ENCODE assay signal across 16 cellular contexts in the genomic region with DNA sequence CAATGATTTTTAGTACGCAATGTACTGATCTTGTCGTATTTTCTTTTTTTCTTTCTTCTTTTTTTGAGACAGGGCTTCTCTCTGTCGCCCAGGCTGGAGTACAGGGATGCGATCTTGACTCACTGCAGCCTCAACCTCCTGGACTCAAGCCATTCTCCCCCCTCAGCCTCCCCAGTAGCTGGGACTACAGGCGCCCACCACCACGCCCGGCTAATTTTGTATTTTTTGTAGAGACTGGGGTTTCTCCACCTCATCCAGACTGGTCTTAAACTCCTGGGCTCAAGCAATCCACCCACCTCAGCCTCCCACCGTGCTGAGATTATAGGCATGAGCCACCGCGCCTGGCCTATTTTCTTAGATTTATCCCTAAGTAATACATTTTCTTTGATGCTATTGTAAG. TPM values are rescaled to one million over a fixed set of nuclear protein-coding genes. Genes with fewer than 3 reads are reported as not detected.
A peak's percentile ranks its signal among the peaks of the same experiment; 100 is the strongest.
DNase-seq lines count a peak whose midpoint lies in the region; ATAC-seq, FAIRE-seq and TF ChIP-seq lines count a peak whose summit lies in the region.
"Had no signal": no experiment of that assay in that cellular context is flagged by ENCODE, and none has a peak within 500 bp of the region (broad histone marks: within the 10 kb centered on the region; RNA-seq: fewer than 3 reads in every experiment).

No MANE protein-coding gene starts in this region.

- no peak for DNase-seq in IMR-90
- DNase-seq in astrocyte (ENCODE audit: low read depth): no peak
- DNase-seq in lower leg skin (ENCODE audit: low spot score in 2 of 2): peak; percentile 12 to 83
- DNase-seq in smooth muscle cell (lab: John Stamatoyannopoulos, UW; ENCODE audit: unreplicated experiment): no peak
- no peak for DNase-seq in D341Med (ENCODE audit: low spot score)
- no peak for DNase-seq in NCI-H128 (lab: John Stamatoyannopoulos, UW; ENCODE audit: unreplicated experiment)
- no peak for DNase-seq in NCI-H1694 treated with DMSO at 0.1 percent for 48 hours (lab: John Stamatoyannopoulos, UW)
- no peak for DNase-seq in NCI-H187 (lab: John Stamatoyannopoulos, UW)
- DNase-seq: activated CD4-positive, CD25-positive, alpha-beta regulatory T cell treated with anti-CD3 and anti-CD28 coated beads, Interleukin-2, amount 50 U/mL, for 72 hours; central memory CD4-positive, alpha-beta T cell; NCI-H1092 treated with DMSO at 0.1 percent for 48 hours; pancreas; SJCRH30 had no signal

- H2BK5ac ChIP-seq in IMR-90 (ENCODE audit: low read depth, low read length, poor library complexity, severe bottlenecking): peak overlapping the region; percentile 97

- H3K14ac ChIP-seq in IMR-90 (replicated peaks; ENCODE audit: low read depth, low read length): peak overlapping the region; percentile 46

- no peak overlapping the region for H3K4me3 Mint-ChIP-seq in astrocyte (ENCODE audit: unreplicated experiment)
- H3K4me3 Mint-ChIP-seq: T-helper 2 cell treated with Interferon-gamma antibody and Interleukin-4, amounts not matched to agents 5 μg/mL and 100 μg/mL, for 36 hours had no signal

- H2AFZ ChIP-seq in IMR-90 (replicated peaks; ENCODE audit: low read length, poor library complexity) (no peak overlapping the region), astrocyte (ENCODE audit: low read depth, low read length) (no peak overlapping the region), smooth muscle cell (ENCODE audit: low read depth) (no peak overlapping the region)

- TF ChIP-seq POLR2A in IMR-90 (IDR thresholded peaks at IDR 0.05; ENCODE audit: low read depth, low read length) (no peak), lower leg skin (IDR thresholded peaks at IDR 0.05) (no peak)

- peak overlapping the region; percentile 22; the same call in 1 of the 2 replicates for H3K18ac ChIP-seq in IMR-90 (ENCODE audit: low read depth, low read length)

- H3K9me3 Mint-ChIP-seq in astrocyte (ENCODE audit: unreplicated experiment): peaks cover 5% of the 10 kb centered on the region

- H2BK120ac ChIP-seq in IMR-90 (ENCODE audit: low read depth, low read length): peak overlapping the region; percentile 93

- peaks cover 5 to 64% of the 10 kb centered on the region in 2 experiments; a peak in 3 of 4 replicates for H3K79me1 ChIP-seq in IMR-90 (ENCODE audit: low read depth in 1 of 2, low read length in 2 of 2)

- peak overlapping the region; percentile 87 for H2BK15ac ChIP-seq in IMR-90 (ENCODE audit: low read depth, low read length)

- no peak for ATAC-seq in IMR-90 (ENCODE audit: low read depth)
- ATAC-seq: K562, pancreas had no signal

- H3K4ac ChIP-seq in IMR-90 (ENCODE audit: low read depth, low read length): peak overlapping the region; percentile 95

- H3K4me2 ChIP-seq in IMR-90 (ENCODE audit: low read depth, low read length) (no peak overlapping the region), astrocyte (ENCODE audit: low read length) (peak overlapping the region; percentile 85), smooth muscle cell (peak overlapping the region; percentile 55)

- TF ChIP-seq RAD21 in IMR-90 (IDR thresholded peaks at IDR 0.05; ENCODE audit: low read length): no peak

- in situ Hi-C loops in IMR-90 (cut with MboI; ENCODE audit: low sequenced_read_pairs): no loop called here

- no peak overlapping the region for H2AK9ac ChIP-seq in IMR-90 (replicated peaks; ENCODE audit: low read depth, low read length, poor library complexity)

- H3K4me1 ChIP-seq in IMR-90 (ENCODE audit: control insufficient read depth, insufficient read depth, low read length) (peaks cover 43% of the 10 kb centered on the region), astrocyte (ENCODE audit: insufficient read depth, low read length) (peaks cover 54% of the 10 kb centered on the region), smooth muscle cell (ENCODE audit: low read depth) (peaks cover 22% of the 10 kb centered on the region)
- H3K4me1 ChIP-seq: pancreas, SJCRH30 had no signal

- dilution Hi-C loops in IMR-90 (cut with HindIII; ENCODE audit: low sequenced_read_pairs, unreplicated experiment): no loop called here

- peak overlapping the region; percentile 41; the same call in 1 of the 2 replicates for H3K23ac ChIP-seq in IMR-90 (ENCODE audit: low read depth, low read length)

- H2BK20ac ChIP-seq in IMR-90 (ENCODE audit: low read depth, low read length): peak overlapping the region; percentile 77

- H3K27me3 Mint-ChIP-seq in astrocyte (ENCODE audit: low read depth, unreplicated experiment): peaks cover 8% of the 10 kb centered on the region

- CTCF ChIA-PET in IMR-90 (lab: Yijun Ruan, JAX): no interaction called here

- peak overlapping the region; percentile 95 for H2AK5ac ChIP-seq in IMR-90 (ENCODE audit: low read depth, low read length)

- POLR2A ChIA-PET in IMR-90 (lab: Charles Lee; ENCODE audit: unreplicated experiment): no interaction called here

- H4K5ac ChIP-seq in IMR-90 (ENCODE audit: low read depth, low read length): 0 out of 2 replicates have a peak overlapping the region, but pooled peaks have one; percentile 16

- H3K9me1 ChIP-seq in IMR-90 (ENCODE audit: insufficient read depth, low read length): peaks cover 27% of the 10 kb centered on the region

- H3K9me3 ChIP-seq in IMR-90 (ENCODE audit: control insufficient read depth, insufficient read depth, low read length) (no peaks in the 10 kb centered on the region), astrocyte (ENCODE audit: insufficient read depth, low read depth, low read length) (peaks cover 8% of the 10 kb centered on the region), smooth muscle cell (replicated peaks; ENCODE audit: low read depth) (no peaks in the 10 kb centered on the region)
- H3K9me3 ChIP-seq: pancreas, SJCRH30 had no signal

- H4K8ac ChIP-seq in IMR-90 (ENCODE audit: low read depth in 2 of 2, low read length in 2 of 2): peak overlapping the region; percentile 52 to 72

- 0 out of 2 replicates have a peak, but pooled peaks cover under 1% of the 10 kb centered on the region for H4K20me1 ChIP-seq in IMR-90 (ENCODE audit: insufficient read depth, low read length)
- H4K20me1 ChIP-seq in astrocyte (ENCODE audit: insufficient read depth, low read length): no peaks in the 10 kb centered on the region
- no peaks in the 10 kb centered on the region for H4K20me1 ChIP-seq in smooth muscle cell (ENCODE audit: low read depth)

- no CpG with 5 or more reads among the region's 10 CpGs for WGBS in IMR-90 (ENCODE audit: extremely low coverage in 2 of 2, insufficient read length in 1 of 2), 2 experiments
- WGBS in lower leg skin, 2 donors: 79 to 80% methylated on average over 10 of the region's 10 CpGs
- 65% methylated on average over 10 of the region's 10 CpGs for WGBS in smooth muscle cell (ENCODE audit: low lambda C conversion rate)

- H3K56ac ChIP-seq in IMR-90 (ENCODE audit: extremely low read depth, insufficient read depth, low read length): no peak overlapping the region

- no TSS peak for BruUV-seq in IMR-90 (replicated peaks; lab: Mats Ljungman, UMichigan)

- intact Hi-C loops in IMR-90 (cut with micrococcal nuclease): no loop called here
- intact Hi-C loops in lower leg skin (cut with DNase I; ENCODE audit: low total_unique reads): no loop called here

- H3K9ac ChIP-seq in IMR-90 (ENCODE audit: low read depth, low read length): no peak overlapping the region
- H3K9ac ChIP-seq in astrocyte (ENCODE audit: low read length): peak overlapping the region; percentile 89
- H3K9ac ChIP-seq in smooth muscle cell (ENCODE audit: low read depth): peak overlapping the region; percentile 86

- H4K91ac ChIP-seq in IMR-90 (ENCODE audit: insufficient read depth, low read depth, low read length): peak overlapping the region; percentile 73

- no peak for FAIRE-seq in astrocyte (lab: Jason Lieb, UNC)
- FAIRE-seq: endometrium, K562, pancreas had no signal

- peaks cover 14% of the 10 kb centered on the region for H3K4me1 Mint-ChIP-seq in astrocyte (ENCODE audit: low read depth, unreplicated experiment)

- H3K27ac ChIP-seq in IMR-90 (ENCODE audit: insufficient read depth, low read length) (peak overlapping the region; percentile 99), astrocyte (ENCODE audit: low read depth, low read length) (peak overlapping the region; percentile 97), smooth muscle cell (ENCODE audit: low read depth) (peak overlapping the region; percentile 99)
- H3K27ac ChIP-seq: pancreas, SJCRH30 had no signal

- H3K4me3 ChIP-seq in IMR-90 (ENCODE audit: insufficient read depth, low read depth, low read length) (no peak overlapping the region), astrocyte (ENCODE audit: insufficient read depth, low read depth, low read length) (no peak overlapping the region), lower leg skin (ENCODE audit: low read depth, poor library complexity, severe bottlenecking) (no peak overlapping the region), smooth muscle cell (no peak overlapping the region)
- H3K4me3 ChIP-seq: K562, pancreas, SJCRH30 had no signal

- peak overlapping the region; percentile 47 for H3K27ac Mint-ChIP-seq in astrocyte (ENCODE audit: unreplicated experiment)
- H3K27ac Mint-ChIP-seq: T-helper 2 cell treated with Interferon-gamma antibody and Interleukin-4, amounts not matched to agents 5 μg/mL and 100 μg/mL, for 36 hours had no signal

- no peak for TF ChIP-seq CTCF in IMR-90 (conservative IDR thresholded peaks at IDR 0.05; ENCODE audit: low read depth, low read length)
- no peak for TF ChIP-seq CTCF in astrocyte (IDR thresholded peaks at IDR 0.05; ENCODE audit: insufficient read depth, low read depth, low read length)
- TF ChIP-seq CTCF in lower leg skin (IDR thresholded peaks at IDR 0.05): no peak
- TF ChIP-seq CTCF in smooth muscle cell (IDR thresholded peaks at IDR 0.05; ENCODE audit: borderline replicate concordance, insufficient read depth, poor library complexity, severe bottlenecking): no peak

- peaks cover 3% of the 10 kb centered on the region for H3K36me3 Mint-ChIP-seq in astrocyte (ENCODE audit: low read depth, unreplicated experiment)

- peaks cover 22% of the 10 kb centered on the region for H3F3A ChIP-seq in smooth muscle cell (ENCODE audit: low read depth)

- H3K27me3 ChIP-seq in IMR-90 (ENCODE audit: control insufficient read depth, insufficient read depth, low read length): no peaks in the 10 kb centered on the region
- no peaks in the 10 kb centered on the region for H3K27me3 ChIP-seq in astrocyte (ENCODE audit: insufficient read depth, low read length)
- no peaks in the 10 kb centered on the region for H3K27me3 ChIP-seq in smooth muscle cell (ENCODE audit: low read depth)
- H3K27me3 ChIP-seq: pancreas, SJCRH30 had no signal

- H3K36me3 ChIP-seq in IMR-90 (ENCODE audit: control insufficient read depth, insufficient read depth, low read length): no peaks in the 10 kb centered on the region
- no peaks in the 10 kb centered on the region for H3K36me3 ChIP-seq in astrocyte (ENCODE audit: insufficient read depth, low read length)
- H3K36me3 ChIP-seq in smooth muscle cell (ENCODE audit: low read depth): no peaks in the 10 kb centered on the region
- H3K36me3 ChIP-seq: pancreas, SJCRH30 had no signal

- H3K79me2 ChIP-seq in astrocyte (ENCODE audit: insufficient read depth, low read length) (peaks cover 5% of the 10 kb centered on the region), smooth muscle cell (ENCODE audit: low read depth) (no peaks in the 10 kb centered on the region)

RNA-seq across cellular contexts. Expression of a gene that starts 43.9 kb away (rescaled TPM):
- total RNA-seq in IMR-90 (2012; rRNA removed) (208 and 222 TPM in 2 replicates), astrocyte (120 and 194 TPM in 2 replicates), lower leg skin (100 to 1,000 TPM; 137 to 543 (median 164) TPM), smooth muscle cell (1,570 and 1,698 TPM in 2 replicates)
- polyA plus RNA-seq in IMR-90 (2012; rRNA removed) (1,065 and 1,165 TPM in 2 replicates), smooth muscle cell (2,969 and 4,089 TPM in 2 replicates)
- polyA plus RNA-seq in IMR-90 (2012; cell fraction: cytosol; rRNA removed): 753 and 1,846 TPM in 2 replicates
- 2,830 and 5,552 TPM in 2 replicates for polyA plus RNA-seq in IMR-90 (2012; cell fraction: nucleus; rRNA removed; ENCODE audit: low replicate concordance)

Comparison
In these comparisons a context has a peak if more than half of its experiments do, and no peak if none do; other contexts are left out.
1. DNase-seq: peak in lower leg skin (2 of 2); none in IMR-90 (single experiment), astrocyte (single experiment), smooth muscle cell (single experiment), D341Med (single experiment), NCI-H128 (single experiment), NCI-H1694 treated with DMSO at 0.1 percent for 48 hours (single experiment) and NCI-H187 (0 of 2).
2. Peak in every context shown above with its lines, with median percentiles within 50 percentile points of each other: H3K27ac ChIP-seq.